In genomic region chr12:28578361-28578760, GRCh38 we compare ENCODE assay signal across 29 cellular contexts.
A peak's percentile ranks its signal among the peaks of the same experiment; 100 is the strongest.
DNase-seq lines count a peak whose midpoint lies in the region; ATAC-seq, FAIRE-seq and TF ChIP-seq lines count a peak whose summit lies in the region.
"Had no signal": no experiment of that assay in that cellular context is flagged by ENCODE, and none has a peak within 500 bp of the region (broad histone marks: within the 10 kb centered on the region; RNA-seq: fewer than 3 reads in every experiment).

No MANE protein-coding gene starts in this region.

- no peak overlapping the region for H2AFZ ChIP-seq in astrocyte (ENCODE audit: low read depth, low read length)

- peaks cover 7% of the 10 kb centered on the region for H3K9me3 Mint-ChIP-seq in astrocyte (ENCODE audit: unreplicated experiment)
- H3K9me3 Mint-ChIP-seq: activated B cell treated with CpG ODN at 0.5 μM for 24 hours had no signal

- no peak overlapping the region for H3K4me2 ChIP-seq in astrocyte (ENCODE audit: low read length)

- peaks cover 2% of the 10 kb centered on the region for H3K36me3 Mint-ChIP-seq in astrocyte (ENCODE audit: low read depth, unreplicated experiment)

- H3K27me3 Mint-ChIP-seq in astrocyte (ENCODE audit: low read depth, unreplicated experiment), result no peaks in the 10 kb centered on the region
- H3K27me3 Mint-ChIP-seq: activated B cell treated with CpG ODN at 0.5 μM for 24 hours; activated naive CD8-positive, alpha-beta T cell had no signal

- in situ Hi-C loops in gastrocnemius medialis (cut with MboI; ENCODE audit: low sequenced_read_pairs in 4 of 4), result no loop called here

- TF ChIP-seq POLR2A in gastrocnemius medialis (IDR thresholded peaks at IDR 0.05), result no peak

- intact Hi-C loops in gastrocnemius medialis (cut with DNase I; ENCODE audit: low total_unique reads), result no loop called here

- no peak overlapping the region for H3K9ac ChIP-seq in astrocyte (ENCODE audit: low read length)

- H3K9me3 ChIP-seq in astrocyte (ENCODE audit: insufficient read depth, low read depth, low read length) (no peaks in the 10 kb centered on the region), gastrocnemius medialis (no peaks in the 10 kb centered on the region)
- H3K9me3 ChIP-seq: neutrophil, prostate gland, right lobe of liver, transverse colon had no signal

- TF ChIP-seq CTCF in astrocyte (IDR thresholded peaks at IDR 0.05; ENCODE audit: insufficient read depth, low read depth, low read length) (no peak), gastrocnemius medialis (IDR thresholded peaks at IDR 0.05 in 4 of 5, conservative IDR thresholded peaks at IDR 0.05 in 1 of 5) (no peak)

- no peaks in the 10 kb centered on the region for H3K27me3 ChIP-seq in astrocyte (ENCODE audit: insufficient read depth, low read length)
- no peaks in the 10 kb centered on the region for H3K27me3 ChIP-seq in gastrocnemius medialis
- H3K27me3 ChIP-seq: neutrophil, right lobe of liver, transverse colon had no signal

- FAIRE-seq in astrocyte (lab: Jason Lieb, UNC), result no peak
- FAIRE-seq: keratinocyte had no signal

- H3K4me3 Mint-ChIP-seq in astrocyte (ENCODE audit: unreplicated experiment), result no peak overlapping the region
- H3K4me3 Mint-ChIP-seq: activated B cell treated with CpG ODN at 0.5 μM for 24 hours; activated naive CD8-positive, alpha-beta T cell had no signal

- peak overlapping the region; percentile 34 for H3K27ac Mint-ChIP-seq in astrocyte (ENCODE audit: unreplicated experiment)
- H3K27ac Mint-ChIP-seq: activated B cell treated with CpG ODN at 0.5 μM for 24 hours; activated naive CD8-positive, alpha-beta T cell had no signal

- no peaks in the 10 kb centered on the region for H3K79me2 ChIP-seq in astrocyte (ENCODE audit: insufficient read depth, low read length)

- H3K36me3 ChIP-seq in astrocyte (ENCODE audit: insufficient read depth, low read length), result no peaks in the 10 kb centered on the region
- H3K36me3 ChIP-seq in gastrocnemius medialis, result no peaks in the 10 kb centered on the region
- H3K36me3 ChIP-seq: neutrophil, prostate gland, right lobe of liver, transverse colon had no signal

- H3K4me3 ChIP-seq in astrocyte (ENCODE audit: insufficient read depth, low read depth, low read length), result no peak overlapping the region
- H3K4me3 ChIP-seq in gastrocnemius medialis, result no peak overlapping the region
- H3K4me3 ChIP-seq: prostate gland, right lobe of liver, transverse colon had no signal

- H4K20me1 ChIP-seq in astrocyte (ENCODE audit: insufficient read depth, low read length), result no peaks in the 10 kb centered on the region

- H3K4me1 ChIP-seq in astrocyte (ENCODE audit: insufficient read depth, low read length), result no peaks in the 10 kb centered on the region
- no peaks in the 10 kb centered on the region for H3K4me1 ChIP-seq in gastrocnemius medialis
- H3K4me1 ChIP-seq: prostate gland had no signal

- DNase-seq in EH (ENCODE audit: low read depth) (peak; percentile 60), astrocyte (ENCODE audit: low read depth) (no peak), fibroblast of the conjunctiva (ENCODE audit: low read depth) (peak; percentile 68), gastrocnemius medialis (peak in 1 of 2 donors; percentile 26), Kasumi-1 (lab: John Stamatoyannopoulos, UW) (no peak), left lobe of liver (ENCODE audit: low spot score) (no peak), cortex of kidney (lab: John Stamatoyannopoulos, UW) (no peak)
- DNase-seq: activated B cell treated with CpG ODN at 0.5 μM for 24 hours; activated CD4-positive, alpha-beta T cell treated with anti-CD3 and anti-CD28 coated beads, Interleukin-2, amount 50 U/mL, for 1 hour; activated effector memory CD4-positive, alpha-beta T cell treated with Interleukin-2 at 50 U/mL for 16 hours; activated T-cell treated with anti-CD3 and anti-CD28 coated beads, Interleukin-2, amount 50 U/mL, for 1 hour; aorta; COR-L47; head of caudate nucleus; left ventricle myocardium superior; NCI-H1092; NCI-H187 treated with DMSO at 0.1 percent for 48 hours; NCI-H510A treated with DMSO at 0.1 percent for 48 hours; right lobe of liver; stimulated activated CD4-positive, alpha-beta T cell treated with anti-CD3 and anti-CD28 coated beads, Interleukin-4, amount 100 ng/mL, for 4 hours; T-helper 1 cell; transverse colon had no signal

- no peak overlapping the region for H3K27ac ChIP-seq in astrocyte (ENCODE audit: low read depth, low read length)
- H3K27ac ChIP-seq in gastrocnemius medialis, result no peak overlapping the region
- H3K27ac ChIP-seq: C4-2B, neutrophil, prostate gland, right lobe of liver, transverse colon had no signal

- ATAC-seq in gastrocnemius medialis (peak; percentile 26 to 60), GM21723 (IDR thresholded peaks at IDR 0.05; ENCODE audit: unreplicated experiment) (no peak), left lobe of liver (no peak)
- ATAC-seq: HCT116, left ventricle myocardium superior, right lobe of liver had no signal

- H3K4me1 Mint-ChIP-seq in astrocyte (ENCODE audit: low read depth, unreplicated experiment), result peaks cover 12% of the 10 kb centered on the region
- H3K4me1 Mint-ChIP-seq: activated B cell treated with CpG ODN at 0.5 μM for 24 hours had no signal

Comparison
In these comparisons a context has a peak if more than half of its experiments do, and no peak if none do; other contexts are left out.
1. DNase-seq: peak in EH (single experiment) and fibroblast of the conjunctiva (single experiment); none in astrocyte (single experiment), Kasumi-1 (0 of 2), left lobe of liver (single experiment) and cortex of kidney (single experiment).
2. ATAC-seq: peak in gastrocnemius medialis (2 of 2); none in GM21723 (single experiment) and left lobe of liver (single experiment).